In the genomic region with DNA sequence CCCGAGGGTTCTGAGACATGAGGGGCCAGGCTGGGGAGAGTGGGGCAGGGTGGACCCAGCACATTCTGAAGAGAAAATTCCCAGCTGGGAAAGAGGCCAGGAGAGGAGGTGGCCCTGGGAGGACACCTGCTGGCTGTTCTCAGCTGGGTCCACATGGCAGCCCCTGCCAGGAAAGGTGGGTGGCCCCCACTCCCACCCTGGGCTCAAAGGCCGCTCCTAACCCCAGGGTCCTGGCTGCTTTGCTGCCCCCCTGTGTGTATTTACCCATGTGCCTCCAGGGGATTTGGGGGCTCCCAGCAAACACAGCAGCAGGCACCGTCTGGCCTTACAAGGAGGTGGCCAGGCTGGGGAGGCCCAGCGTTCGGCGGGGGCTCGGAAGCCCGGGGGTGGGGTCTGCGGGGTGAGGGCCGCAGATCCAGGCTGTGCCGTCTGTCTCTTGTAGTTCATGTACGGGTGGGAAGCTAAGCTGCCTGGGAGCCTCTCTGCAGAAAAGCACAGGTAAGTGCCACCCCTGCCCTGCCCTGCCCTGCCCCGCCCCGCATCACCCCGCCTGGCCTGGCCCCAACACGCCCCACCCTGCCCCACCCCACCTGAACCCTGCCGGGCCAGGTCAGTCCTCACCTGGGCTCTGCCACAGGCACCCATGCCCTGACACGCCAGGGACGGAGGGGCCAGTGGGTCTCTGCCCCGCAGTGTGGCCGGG, we compare ENCODE assay signal across 2 cellular contexts.
TF ChIP-seq lines count a peak whose summit lies in the region.

No MANE protein-coding gene starts in this region.

TF ChIP-seq in SK-N-SH, 30 proteins besides CTCF, POLR2A, EP300 and RAD21:
- TF ChIP-seq MXI1 (IDR thresholded peaks at IDR 0.05; ENCODE audit: low read depth, low read length) = no peak
- no peak for TF ChIP-seq POLR2AphosphoS5 (IDR thresholded peaks at IDR 0.05; ENCODE audit: low read depth, low read length)
- no peak for TF ChIP-seq YY1 (IDR thresholded peaks at IDR 0.05; ENCODE audit: low read depth)
- TF ChIP-seq, protein P1, sequence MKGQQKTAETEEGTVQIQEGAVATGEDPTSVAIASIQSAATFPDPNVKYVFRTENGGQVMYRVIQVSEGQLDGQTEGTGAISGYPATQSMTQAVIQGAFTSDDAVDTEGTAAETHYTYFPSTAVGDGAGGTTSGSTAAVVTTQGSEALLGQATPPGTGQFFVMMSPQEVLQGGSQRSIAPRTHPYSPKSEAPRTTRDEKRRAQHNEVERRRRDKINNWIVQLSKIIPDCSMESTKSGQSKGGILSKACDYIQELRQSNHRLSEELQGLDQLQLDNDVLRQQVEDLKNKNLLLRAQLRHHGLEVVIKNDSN (IDR thresholded peaks at IDR 0.05; ENCODE audit: borderline replicate concordance, low read depth) = no peak
- no peak for TF ChIP-seq SMC3 (IDR thresholded peaks at IDR 0.05; ENCODE audit: low read depth, low read length)
- TF ChIP-seq FOXJ3 (CRISPR knock-in tag; IDR thresholded peaks at IDR 0.05) = no peak
- no peak for TF ChIP-seq MEF2A (IDR thresholded peaks at IDR 0.05; ENCODE audit: borderline replicate concordance, low read depth)
- TF ChIP-seq RXRA (IDR thresholded peaks at IDR 0.05; ENCODE audit: borderline replicate concordance, low read depth) = no peak

TF ChIP-seq in SK-N-SH treated with all-trans-retinoic acid at 6 μM for 48 hours, 23 proteins besides CTCF, POLR2A, EP300 and RAD21:
- TF ChIP-seq TOX (CRISPR knock-in tag; IDR thresholded peaks at IDR 0.05; ENCODE audit: borderline replicate concordance) = no peak
- TF ChIP-seq RARB (CRISPR knock-in tag; IDR thresholded peaks at IDR 0.05) = no peak
- TF ChIP-seq, protein P2, sequence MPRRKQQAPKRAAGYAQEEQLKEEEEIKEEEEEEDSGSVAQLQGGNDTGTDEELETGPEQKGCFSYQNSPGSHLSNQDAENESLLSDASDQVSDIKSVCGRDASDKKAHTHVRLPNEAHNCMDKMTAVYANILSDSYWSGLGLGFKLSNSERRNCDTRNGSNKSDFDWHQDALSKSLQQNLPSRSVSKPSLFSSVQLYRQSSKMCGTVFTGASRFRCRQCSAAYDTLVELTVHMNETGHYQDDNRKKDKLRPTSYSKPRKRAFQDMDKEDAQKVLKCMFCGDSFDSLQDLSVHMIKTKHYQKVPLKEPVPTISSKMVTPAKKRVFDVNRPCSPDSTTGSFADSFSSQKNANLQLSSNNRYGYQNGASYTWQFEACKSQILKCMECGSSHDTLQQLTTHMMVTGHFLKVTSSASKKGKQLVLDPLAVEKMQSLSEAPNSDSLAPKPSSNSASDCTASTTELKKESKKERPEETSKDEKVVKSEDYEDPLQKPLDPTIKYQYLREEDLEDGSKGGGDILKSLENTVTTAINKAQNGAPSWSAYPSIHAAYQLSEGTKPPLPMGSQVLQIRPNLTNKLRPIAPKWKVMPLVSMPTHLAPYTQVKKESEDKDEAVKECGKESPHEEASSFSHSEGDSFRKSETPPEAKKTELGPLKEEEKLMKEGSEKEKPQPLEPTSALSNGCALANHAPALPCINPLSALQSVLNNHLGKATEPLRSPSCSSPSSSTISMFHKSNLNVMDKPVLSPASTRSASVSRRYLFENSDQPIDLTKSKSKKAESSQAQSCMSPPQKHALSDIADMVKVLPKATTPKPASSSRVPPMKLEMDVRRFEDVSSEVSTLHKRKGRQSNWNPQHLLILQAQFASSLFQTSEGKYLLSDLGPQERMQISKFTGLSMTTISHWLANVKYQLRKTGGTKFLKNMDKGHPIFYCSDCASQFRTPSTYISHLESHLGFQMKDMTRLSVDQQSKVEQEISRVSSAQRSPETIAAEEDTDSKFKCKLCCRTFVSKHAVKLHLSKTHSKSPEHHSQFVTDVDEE (CRISPR knock-in tag; IDR thresholded peaks at IDR 0.05) = no peak
- no peak for TF ChIP-seq CSDC2 (CRISPR knock-in tag; IDR thresholded peaks at IDR 0.05)
- TF ChIP-seq ZNF70 (CRISPR knock-in tag; IDR thresholded peaks at IDR 0.05) = no peak
- TF ChIP-seq SNAI2 (CRISPR knock-in tag; IDR thresholded peaks at IDR 0.05) = no peak
- no peak for TF ChIP-seq ZNF565 (CRISPR knock-in tag; conservative IDR thresholded peaks at IDR 0.05; ENCODE audit: low read depth)
- TF ChIP-seq PPARA (CRISPR knock-in tag; IDR thresholded peaks at IDR 0.05; ENCODE audit: borderline replicate concordance) = no peak
- TF ChIP-seq ZC3H10 (CRISPR knock-in tag; IDR thresholded peaks at IDR 0.05) = no peak
- no peak for TF ChIP-seq ESRRG (CRISPR knock-in tag; IDR thresholded peaks at IDR 0.05)
- TF ChIP-seq ZFP30 (CRISPR knock-in tag; IDR thresholded peaks at IDR 0.05) = no peak
- no peak for TF ChIP-seq ZFP3 (CRISPR knock-in tag; IDR thresholded peaks at IDR 0.05)
- TF ChIP-seq, protein P3, sequence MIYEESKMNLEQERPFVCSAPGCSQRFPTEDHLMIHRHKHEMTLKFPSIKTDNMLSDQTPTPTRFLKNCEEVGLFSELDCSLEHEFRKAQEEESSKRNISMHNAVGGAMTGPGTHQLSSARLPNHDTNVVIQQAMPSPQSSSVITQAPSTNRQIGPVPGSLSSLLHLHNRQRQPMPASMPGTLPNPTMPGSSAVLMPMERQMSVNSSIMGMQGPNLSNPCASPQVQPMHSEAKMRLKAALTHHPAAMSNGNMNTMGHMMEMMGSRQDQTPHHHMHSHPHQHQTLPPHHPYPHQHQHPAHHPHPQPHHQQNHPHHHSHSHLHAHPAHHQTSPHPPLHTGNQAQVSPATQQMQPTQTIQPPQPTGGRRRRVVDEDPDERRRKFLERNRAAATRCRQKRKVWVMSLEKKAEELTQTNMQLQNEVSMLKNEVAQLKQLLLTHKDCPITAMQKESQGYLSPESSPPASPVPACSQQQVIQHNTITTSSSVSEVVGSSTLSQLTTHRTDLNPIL (CRISPR knock-in tag; IDR thresholded peaks at IDR 0.05; ENCODE audit: low read depth) = no peak
- TF ChIP-seq, protein P4, sequence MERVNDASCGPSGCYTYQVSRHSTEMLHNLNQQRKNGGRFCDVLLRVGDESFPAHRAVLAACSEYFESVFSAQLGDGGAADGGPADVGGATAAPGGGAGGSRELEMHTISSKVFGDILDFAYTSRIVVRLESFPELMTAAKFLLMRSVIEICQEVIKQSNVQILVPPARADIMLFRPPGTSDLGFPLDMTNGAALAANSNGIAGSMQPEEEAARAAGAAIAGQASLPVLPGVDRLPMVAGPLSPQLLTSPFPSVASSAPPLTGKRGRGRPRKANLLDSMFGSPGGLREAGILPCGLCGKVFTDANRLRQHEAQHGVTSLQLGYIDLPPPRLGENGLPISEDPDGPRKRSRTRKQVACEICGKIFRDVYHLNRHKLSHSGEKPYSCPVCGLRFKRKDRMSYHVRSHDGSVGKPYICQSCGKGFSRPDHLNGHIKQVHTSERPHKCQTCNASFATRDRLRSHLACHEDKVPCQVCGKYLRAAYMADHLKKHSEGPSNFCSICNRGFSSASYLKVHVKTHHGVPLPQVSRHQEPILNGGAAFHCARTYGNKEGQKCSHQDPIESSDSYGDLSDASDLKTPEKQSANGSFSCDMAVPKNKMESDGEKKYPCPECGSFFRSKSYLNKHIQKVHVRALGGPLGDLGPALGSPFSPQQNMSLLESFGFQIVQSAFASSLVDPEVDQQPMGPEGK (CRISPR knock-in tag; IDR thresholded peaks at IDR 0.05; ENCODE audit: borderline replicate concordance) = no peak
TF ChIP-seq in SK-N-SH treated with all-trans-retinoic acid at 6 μM for 48 hours: peak in this region for 0.
